In genomic region chr14:80381964-80382363, GRCh38 we compare ENCODE assay signal across 17 cellular contexts.
DNase-seq lines count a peak whose midpoint lies in the region; ATAC-seq and TF ChIP-seq lines count a peak whose summit lies in the region.
"Had no signal": no experiment of that assay in that cellular context is flagged by ENCODE, and none has a peak within 500 bp of the region (broad histone marks: within the 10 kb centered on the region; RNA-seq: fewer than 3 reads in every experiment).

No MANE protein-coding gene starts in this region.

- peak; percentile 68 for DNase-seq in NCI-H69 (lab: John Stamatoyannopoulos, UW)
- no peak for DNase-seq in osteocyte (ENCODE audit: extremely low spot score, unreplicated experiment)
- no peak for DNase-seq in WTC11 (ENCODE audit: low spot score)
- DNase-seq in mucosa of descending colon, result no peak
- DNase-seq: Calu3; CD8-positive, alpha-beta T cell; DMS79 treated with DMSO at 0.1 percent for 48 hours; GF-D8; H7; HFFc6 had no signal

- POLR2A ChIA-PET in WTC11 (lab: Charles Lee), result no interaction called here

- H3K9me3 ChIP-seq in mucosa of descending colon, result no peaks in the 10 kb centered on the region
- H3K9me3 ChIP-seq: BLaER1 treated with 17β-estradiol and CSF1 and Interleukin-3, amounts not matched to agents 10 nM and 100 nM had no signal

- CTCF ChIA-PET in WTC11 (lab: Charles Lee), result interaction anchor here (0.6 kb wide), 1 partner anchor 208 kb away, joined by 5 read pairs; no protein-coding TSS in a partner anchor

- no peaks in the 10 kb centered on the region for H3K36me3 ChIP-seq in mucosa of descending colon (ENCODE audit: low read depth)
- H3K36me3 ChIP-seq: BLaER1 treated with 17β-estradiol and CSF1 and Interleukin-3, amounts not matched to agents 10 nM and 100 nM had no signal

- no peaks in the 10 kb centered on the region for H3K36me3 Mint-ChIP-seq in osteocyte (ENCODE audit: unreplicated experiment)
- H3K36me3 Mint-ChIP-seq in WTC11, result no peaks in the 10 kb centered on the region
- H3K36me3 Mint-ChIP-seq: CD8-positive, alpha-beta T cell had no signal

- no peak overlapping the region for H3K4me3 ChIP-seq in mucosa of descending colon
- H3K4me3 ChIP-seq: BLaER1 treated with 17β-estradiol and CSF1 and Interleukin-3, amounts not matched to agents 10 nM and 100 nM; GM23338 had no signal

- TF ChIP-seq CTCF in osteocyte (IDR thresholded peaks at IDR 0.05) (no peak), WTC11 (IDR thresholded peaks at IDR 0.05) (no peak), mucosa of descending colon (IDR thresholded peaks at IDR 0.05) (no peak)

- intact Hi-C loops in mucosa of descending colon (cut with DNase I, micrococcal nuclease), result no loop called here

- H3K4me3 Mint-ChIP-seq in osteocyte (ENCODE audit: unreplicated experiment), result no peak overlapping the region
- H3K4me3 Mint-ChIP-seq in WTC11, result no peak overlapping the region
- H3K4me3 Mint-ChIP-seq: B cell; CD8-positive, alpha-beta T cell; GM23338; HFFc6 had no signal

- H3K27ac Mint-ChIP-seq in osteocyte (ENCODE audit: unreplicated experiment), result peak overlapping the region; percentile 34
- H3K27ac Mint-ChIP-seq in WTC11, result no peak overlapping the region
- H3K27ac Mint-ChIP-seq: B cell; CD8-positive, alpha-beta T cell; GM23338; HFFc6 had no signal

- H3K27me3 Mint-ChIP-seq in osteocyte (ENCODE audit: unreplicated experiment) (no peaks in the 10 kb centered on the region), WTC11 (ENCODE audit: low read depth) (no peaks in the 10 kb centered on the region; the same call in 1 of the 2 replicates)
- H3K27me3 Mint-ChIP-seq: B cell had no signal

- H3K9me3 Mint-ChIP-seq in osteocyte (ENCODE audit: unreplicated experiment) (peaks cover 8% of the 10 kb centered on the region), WTC11 (peaks cover 14% of the 10 kb centered on the region)
- H3K9me3 Mint-ChIP-seq: CD8-positive, alpha-beta T cell; GM23338; HFFc6 had no signal

- no peaks in the 10 kb centered on the region for H3K4me1 ChIP-seq in mucosa of descending colon (ENCODE audit: low read depth)

- ATAC-seq in esophagus mucosa, result peak; percentile 69
- ATAC-seq in WTC11, result no peak
- ATAC-seq in mucosa of descending colon, result no peak
- ATAC-seq in HG03442 (IDR thresholded peaks at IDR 0.05; ENCODE audit: unreplicated experiment), result no peak
- ATAC-seq: CD8-positive, alpha-beta T cell; GM23338; HCT116; HepG2 had no signal

- H3K4me1 Mint-ChIP-seq in osteocyte (ENCODE audit: unreplicated experiment) (peaks cover 23% of the 10 kb centered on the region), WTC11 (peaks cover 9% of the 10 kb centered on the region; the same call in 1 of the 2 replicates)
- H3K4me1 Mint-ChIP-seq: B cell, GM23338 had no signal

TF ChIP-seq in WTC11, 78 proteins besides CTCF, POLR2A, EP300 and RAD21:
- TF ChIP-seq MXD4 (CRISPR knock-in tag; IDR thresholded peaks at IDR 0.05; ENCODE audit: borderline replicate concordance) (no peak), ZNF138 (CRISPR knock-in tag; conservative IDR thresholded peaks at IDR 0.05) (no peak), IRF2 (CRISPR knock-in tag; IDR thresholded peaks at IDR 0.05; ENCODE audit: borderline replicate concordance, low read depth) (no peak), SMAD3 (CRISPR knock-in tag; IDR thresholded peaks at IDR 0.05; ENCODE audit: borderline replicate concordance) (no peak), CREM (CRISPR knock-in tag; IDR thresholded peaks at IDR 0.05) (no peak), FOXP4 (CRISPR knock-in tag; IDR thresholded peaks at IDR 0.05) (no peak), SP1 (CRISPR knock-in tag; conservative IDR thresholded peaks at IDR 0.05) (no peak), CREB1 (CRISPR knock-in tag; IDR thresholded peaks at IDR 0.05) (no peak)
TF ChIP-seq in WTC11: peak in this region for 0.
